ENCODE assay signal across 23 cellular contexts in genomic region chr7:134870781-134871180, GRCh38.
"Had no signal": no experiment of that assay in that cellular context is flagged by ENCODE, and none has a peak within 500 bp of the region (broad histone marks: within the 10 kb centered on the region; RNA-seq: fewer than 3 reads in every experiment).

No MANE protein-coding gene starts in this region.

- ATAC-seq: activated CD8-positive, alpha-beta memory T cell treated with anti-CD3 and anti-CD28 coated beads, Interleukin-2, amount 10 ng/mL, durations not matched to agents 7 days and 5 days; activated CD8-positive, alpha-beta T cell treated with anti-CD3 and anti-CD28 coated beads for 36 hours; effector memory CD8-positive, alpha-beta T cell; naive thymus-derived CD4-positive, alpha-beta T cell; psoas muscle; stimulated activated memory B cell treated with anti-CD40 and anti-IgM and Interleukin-4, amounts not matched to agents 10 μg/mL and 1 μg/mL and 100 μg/mL, for 72 hours had no signal

- H3K27me3 ChIP-seq: brain microvascular endothelial cell, heart left ventricle, ovary, right atrium auricular region, stomach, upper lobe of left lung had no signal

- H3K4me3 ChIP-seq: heart left ventricle, lung, ovary, psoas muscle, right atrium auricular region, stomach, upper lobe of left lung had no signal

- H3K4me1 ChIP-seq: psoas muscle had no signal

- H3K9me3 ChIP-seq: heart left ventricle, ovary, psoas muscle, right atrium auricular region, stomach, upper lobe of left lung had no signal

- DNase-seq: activated CD4-positive, alpha-beta T cell treated with anti-CD3 and anti-CD28 coated beads, Interleukin-2, amount 10 ng/mL, durations not matched to agents 7 days and 5 days; activated CD4-positive, CD25-positive, alpha-beta regulatory T cell treated with anti-CD3 and anti-CD28 coated beads, Interleukin-2, amount 50 U/mL, for 72 hours; activated CD8-positive, alpha-beta memory T cell treated with anti-CD3 and anti-CD28 coated beads, Interleukin-2, amount 10 ng/mL, durations not matched to agents 7 days and 5 days; activated CD8-positive, alpha-beta T cell treated with anti-CD3 and anti-CD28 coated beads for 36 hours; activated effector memory CD4-positive, alpha-beta T cell treated with anti-CD3 and anti-CD28 coated beads, Interleukin-2, amount 50 U/mL, for 16 hours; activated naive CD4-positive, alpha-beta T cell treated with anti-CD3 and anti-CD28 coated beads, Interleukin-2, amount 10 ng/mL, durations not matched to agents 7 days and 5 days; activated T-cell treated with anti-CD3 and anti-CD28 coated beads for 4 hours; anterior cingulate cortex; brain microvascular endothelial cell; caudate nucleus; effector memory CD8-positive, alpha-beta T cell; heart left ventricle; kidney; naive thymus-derived CD4-positive, alpha-beta T cell; ovary; psoas muscle; stomach; T-helper 1 cell; upper lobe of left lung; WERI-Rb-1 had no signal

- H3K36me3 ChIP-seq: ovary, WERI-Rb-1 had no signal

- H3K27ac ChIP-seq: brain microvascular endothelial cell, ovary, psoas muscle, right atrium auricular region, upper lobe of left lung, WERI-Rb-1 had no signal
